ENCODE assay signal across 20 cellular contexts in genomic region chr12:78245111-78245510, GRCh38.
"Had no signal": no experiment of that assay in that cellular context is flagged by ENCODE, and none has a peak within 500 bp of the region (broad histone marks: within the 10 kb centered on the region; RNA-seq: fewer than 3 reads in every experiment).

No MANE protein-coding gene starts in this region.

- H3K27me3 Mint-ChIP-seq: stimulated activated naive CD8-positive, alpha-beta T cell treated with anti-CD3 and anti-CD28 coated beads, Interleukin-15, amount 100 ng/mL, for 72 hours had no signal

- H3K27me3 ChIP-seq: foreskin keratinocyte, neural progenitor cell, right atrium auricular region, suprapubic skin, transverse colon, upper lobe of right lung, uterus had no signal

- H2AFZ ChIP-seq: neural progenitor cell had no signal

- H3K27ac ChIP-seq: epithelial cell of prostate, foreskin keratinocyte, neural progenitor cell, prostate gland, right atrium auricular region, suprapubic skin, transverse colon, upper lobe of right lung had no signal

- H3K27ac Mint-ChIP-seq: memory B cell; natural killer cell; neural progenitor cell; stimulated activated naive CD8-positive, alpha-beta T cell treated with anti-CD3 and anti-CD28 coated beads, Interleukin-15, amount 100 ng/mL, for 72 hours had no signal

- H3K9me3 Mint-ChIP-seq: memory B cell, neural progenitor cell had no signal

- DNase-seq: cortex of kidney; foreskin keratinocyte; natural killer cell; nucleus accumbens; stimulated activated CD4-positive, alpha-beta T cell treated with anti-CD3 and anti-CD28 coated beads, Interleukin-12 subunit alpha, Interleukin-12 subunit beta, amount 100 ng/mL, for 4 hours; stimulated activated CD4-positive, alpha-beta T cell treated with anti-CD3 and anti-CD28 coated beads, Interleukin-1b, Interleukin-23, amount 100 ng/mL, for 48 hours; stimulated activated CD4-positive, alpha-beta T cell treated with anti-CD3 and anti-CD28 coated beads, Interleukin-4, amount 100 ng/mL, for 1 hour; stimulated activated CD8-positive, alpha-beta memory T cell treated with anti-CD3 and anti-CD28 coated beads, Interleukin-4, amount 100 ng/mL, for 48 hours; stimulated activated naive CD8-positive, alpha-beta T cell treated with anti-CD3 and anti-CD28 coated beads, Interleukin-15, amount 100 ng/mL, for 72 hours; transverse colon; upper lobe of right lung; uterus had no signal

- H3K9me3 ChIP-seq: prostate gland, right atrium auricular region, suprapubic skin, transverse colon, upper lobe of right lung, uterus had no signal

- H3K4me3 Mint-ChIP-seq: memory B cell; natural killer cell; neural progenitor cell; stimulated activated naive CD8-positive, alpha-beta T cell treated with anti-CD3 and anti-CD28 coated beads, Interleukin-15, amount 100 ng/mL, for 72 hours had no signal

- H3K4me1 ChIP-seq: foreskin keratinocyte, prostate gland, right atrium auricular region, suprapubic skin, transverse colon, upper lobe of right lung, uterus had no signal

- H3K9ac ChIP-seq: neural progenitor cell had no signal

- H3K4me1 Mint-ChIP-seq: memory B cell; natural killer cell; stimulated activated naive CD8-positive, alpha-beta T cell treated with anti-CD3 and anti-CD28 coated beads, Interleukin-15, amount 100 ng/mL, for 72 hours had no signal

- H3K36me3 ChIP-seq: neural progenitor cell, prostate gland, right atrium auricular region, suprapubic skin, transverse colon, upper lobe of right lung, uterus had no signal

- H3K4me3 ChIP-seq: lung, neural progenitor cell, prostate gland, right atrium auricular region, smooth muscle cell, suprapubic skin, transverse colon, upper lobe of right lung, uterus had no signal

- H3K36me3 Mint-ChIP-seq: memory B cell, natural killer cell, neural progenitor cell had no signal

- H3K4me2 ChIP-seq: neural progenitor cell, smooth muscle cell had no signal
